18 cellular contexts compared by ENCODE assay signal in genomic region chr5:36915653-36916052, GRCh38.
"Had no signal": no experiment of that assay in that cellular context is flagged by ENCODE, and none has a peak within 500 bp of the region (broad histone marks: within the 10 kb centered on the region; RNA-seq: fewer than 3 reads in every experiment).

No MANE protein-coding gene starts in this region.

- FAIRE-seq: endometrium, keratinocyte had no signal

- DNase-seq: activated CD4-positive, alpha-beta T cell treated with anti-CD3 and anti-CD28 coated beads, Interleukin-2, amount 10 ng/mL, durations not matched to agents 24 days and 14 days; activated CD8-positive, alpha-beta T cell treated with anti-CD3 and anti-CD28 coated beads for 36 hours; activated naive CD4-positive, alpha-beta T cell treated with Interleukin-2 at 50 U/mL for 16 hours; activated naive CD8-positive, alpha-beta T cell treated with anti-CD3 and anti-CD28 coated beads, Interleukin-2, amount 10 ng/mL, durations not matched to agents 7 days and 5 days; activated T-cell treated with anti-CD3 and anti-CD28 coated beads, Interleukin-2, amount 50 U/mL, for 1 hour; anterior cingulate cortex; brain microvascular endothelial cell; colonic mucosa; erythroblast; lower lobe of right lung; right lobe of liver; stimulated activated CD4-positive, alpha-beta T cell treated with anti-CD3 and anti-CD28 coated beads, Interleukin-4, amount 100 ng/mL, for 24 hours; testis; upper lobe of left lung had no signal

- ATAC-seq: activated CD8-positive, alpha-beta T cell treated with anti-CD3 and anti-CD28 coated beads for 36 hours; lower lobe of right lung; natural killer cell treated with Interleukin-12 subunit alpha and Interleukin-12 subunit beta and Interleukin-15 and Interleukin-18, amount 100 ng/mL, for 72 hours; right lobe of liver; stimulated activated memory B cell treated with anti-CD40 and anti-IgM and Interleukin-4, amounts not matched to agents 10 μg/mL and 1 μg/mL and 100 μg/mL, for 72 hours had no signal
